In the genomic region with DNA sequence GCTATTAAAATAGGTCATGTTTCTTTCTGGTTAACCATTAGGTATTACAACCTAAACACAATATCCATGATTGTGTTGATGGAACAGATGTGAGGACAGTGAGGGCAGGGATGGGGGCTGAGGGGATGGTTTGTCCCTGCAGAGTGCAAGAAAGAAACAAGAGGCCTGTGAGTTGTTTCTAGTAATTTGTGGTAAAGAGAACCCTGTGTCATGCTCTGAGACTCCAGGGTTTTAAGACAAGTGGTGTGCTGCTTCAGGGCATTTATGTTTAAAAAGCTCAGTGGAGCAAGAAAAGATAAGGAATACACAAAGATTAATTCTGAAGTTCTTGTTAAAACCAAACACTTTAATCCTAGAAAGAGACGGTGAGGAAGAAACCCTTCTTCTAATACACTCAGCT, we compare ENCODE assay signal across 14 cellular contexts.
DNase-seq lines count a peak whose midpoint lies in the region; ATAC-seq, FAIRE-seq and TF ChIP-seq lines count a peak whose summit lies in the region.
"Had no signal": no experiment of that assay in that cellular context is flagged by ENCODE, and none has a peak within 500 bp of the region (broad histone marks: within the 10 kb centered on the region; RNA-seq: fewer than 3 reads in every experiment).

No MANE protein-coding gene starts in this region.

- H3K27me3 ChIP-seq in brain microvascular endothelial cell (replicated peaks) = no peaks in the 10 kb centered on the region
- H3K27me3 ChIP-seq in mesenchymal stem cell (ENCODE audit: control insufficient read depth in 1 of 2, insufficient read depth in 1 of 2, low read length in 2 of 2) = peaks cover 0 to 15% of the 10 kb centered on the region in 2 experiments
- H3K27me3 ChIP-seq: cardiac muscle cell, thyroid gland had no signal

- no peak overlapping the region for H3K4me3 ChIP-seq in brain microvascular endothelial cell (ENCODE audit: low read depth, low read length)
- H3K4me3 ChIP-seq in mesenchymal stem cell (ENCODE audit: insufficient read depth in 1 of 2, low read depth in 1 of 2, low read length in 2 of 2) = no peak overlapping the region
- H3K4me3 ChIP-seq: cardiac muscle cell, lung, thyroid gland had no signal

- H3K27ac Mint-ChIP-seq in activated CD4-positive, alpha-beta T cell treated with anti-CD3 and anti-CD28 coated beads, Interleukin-2, amount 10 ng/mL, durations not matched to agents 7 days and 5 days = no peak overlapping the region
- no peak overlapping the region for H3K27ac Mint-ChIP-seq in stimulated activated memory B cell treated with anti-CD40 and anti-IgM and Interleukin-4, amounts not matched to agents 10 μg/mL and 1 μg/mL and 100 μg/mL, for 72 hours

- TF ChIP-seq CTCF in brain microvascular endothelial cell (IDR thresholded peaks at IDR 0.05; ENCODE audit: low read depth, low read length, missing control alignments) = no peak

- H3K36me3 ChIP-seq in brain microvascular endothelial cell (replicated peaks) = no peaks in the 10 kb centered on the region
- no peaks in the 10 kb centered on the region for H3K36me3 ChIP-seq in mesenchymal stem cell (ENCODE audit: control insufficient read depth in 1 of 2, insufficient read depth in 2 of 2, low read depth in 1 of 2, low read length in 2 of 2)
- H3K36me3 ChIP-seq: cardiac muscle cell, thyroid gland had no signal

- CTCF ChIA-PET in activated CD4-positive, alpha-beta T cell treated with anti-CD3 and anti-CD28 coated beads, Interleukin-2, amount 10 ng/mL, durations not matched to agents 7 days and 5 days (lab: Charles Lee) = no interaction called here

- no peak overlapping the region for H4K91ac ChIP-seq in mesenchymal stem cell (ENCODE audit: low read length)

- H2BK120ac ChIP-seq in mesenchymal stem cell (ENCODE audit: low read depth, low read length) = no peak overlapping the region

- TF ChIP-seq POLR2A in H54 (IDR thresholded peaks at IDR 0.05; ENCODE audit: low read depth, low read length) = no peak

- H2BK5ac ChIP-seq in mesenchymal stem cell (ENCODE audit: low read depth, low read length, poor library complexity, severe bottlenecking) = no peak overlapping the region

- in situ Hi-C loops in brain microvascular endothelial cell (cut with HindIII; ENCODE audit: low pct_ligation_motif_present, low sequenced_read_pairs) = no loop called here

- ATAC-seq in stimulated activated memory B cell treated with anti-CD40 and anti-IgM and Interleukin-4, amounts not matched to agents 10 μg/mL and 1 μg/mL and 100 μg/mL, for 72 hours = no peak

- FAIRE-seq in H54 (lab: Jason Lieb, UNC) = peak; percentile 85

- no peak overlapping the region for H3K23ac ChIP-seq in mesenchymal stem cell (ENCODE audit: low read length in 2 of 2)

- no peak overlapping the region for H2BK12ac ChIP-seq in mesenchymal stem cell (ENCODE audit: low read length in 2 of 2)

- no peak overlapping the region for H3K4ac ChIP-seq in mesenchymal stem cell (ENCODE audit: low read depth in 1 of 2, low read length in 2 of 2)

- POLR2A ChIA-PET in activated CD4-positive, alpha-beta T cell treated with anti-CD3 and anti-CD28 coated beads, Interleukin-2, amount 10 ng/mL, durations not matched to agents 7 days and 5 days (lab: Charles Lee) = no interaction called here

- no peak overlapping the region for H3K14ac ChIP-seq in mesenchymal stem cell (ENCODE audit: low read length in 2 of 2)

- no peak overlapping the region for H2AK5ac ChIP-seq in mesenchymal stem cell (ENCODE audit: low read length, severe bottlenecking)

- H2BK15ac ChIP-seq in mesenchymal stem cell (ENCODE audit: low read depth, poor library complexity, severe bottlenecking) = no peak overlapping the region

- no peaks in the 10 kb centered on the region for H3K9me3 ChIP-seq in mesenchymal stem cell (ENCODE audit: control insufficient read depth, low read length)
- H3K9me3 ChIP-seq: thyroid gland had no signal

- H4K8ac ChIP-seq in mesenchymal stem cell (ENCODE audit: low read length) = no peak overlapping the region

- no peaks in the 10 kb centered on the region for H3K27me3 Mint-ChIP-seq in activated CD4-positive, alpha-beta T cell treated with anti-CD3 and anti-CD28 coated beads, Interleukin-2, amount 10 ng/mL, durations not matched to agents 7 days and 5 days
- H3K27me3 Mint-ChIP-seq in stimulated activated memory B cell treated with anti-CD40 and anti-IgM and Interleukin-4, amounts not matched to agents 10 μg/mL and 1 μg/mL and 100 μg/mL, for 72 hours = no peaks in the 10 kb centered on the region

- H3K36me3 Mint-ChIP-seq in activated CD4-positive, alpha-beta T cell treated with anti-CD3 and anti-CD28 coated beads, Interleukin-2, amount 10 ng/mL, durations not matched to agents 7 days and 5 days (ENCODE audit: low read depth) = no peaks in the 10 kb centered on the region
- no peaks in the 10 kb centered on the region for H3K36me3 Mint-ChIP-seq in stimulated activated memory B cell treated with anti-CD40 and anti-IgM and Interleukin-4, amounts not matched to agents 10 μg/mL and 1 μg/mL and 100 μg/mL, for 72 hours

- H3K9ac ChIP-seq in mesenchymal stem cell (ENCODE audit: low read length) = no peak overlapping the region

- no peaks in the 10 kb centered on the region for H3K4me1 Mint-ChIP-seq in activated CD4-positive, alpha-beta T cell treated with anti-CD3 and anti-CD28 coated beads, Interleukin-2, amount 10 ng/mL, durations not matched to agents 7 days and 5 days
- no peaks in the 10 kb centered on the region for H3K4me1 Mint-ChIP-seq in stimulated activated memory B cell treated with anti-CD40 and anti-IgM and Interleukin-4, amounts not matched to agents 10 μg/mL and 1 μg/mL and 100 μg/mL, for 72 hours

- DNase-seq in A172 (ENCODE audit: low spot score) (peak; percentile 18), H54 (ENCODE audit: insufficient read length, low spot score) (no peak), brain microvascular endothelial cell (peak; percentile 10), mesenchymal stem cell (peak; percentile 80), SIG-M5 (lab: John Stamatoyannopoulos, UW) (no peak), HPDE6-E6E7 (ENCODE audit: extremely low spot score) (no peak)
- no peak for DNase-seq in activated CD4-positive, alpha-beta T cell treated with anti-CD3 and anti-CD28 coated beads, Interleukin-2, amount 10 ng/mL, durations not matched to agents 7 days and 5 days
- DNase-seq: activated naive CD4-positive, alpha-beta T cell; NCI-H187; SHP77 treated with DMSO at 0.1 percent for 48 hours; thyroid gland had no signal

- no peaks in the 10 kb centered on the region for H3K79me1 ChIP-seq in mesenchymal stem cell (replicated peaks; ENCODE audit: low read length, poor library complexity, severe bottlenecking)

- no peak overlapping the region for H3K4me3 Mint-ChIP-seq in activated CD4-positive, alpha-beta T cell treated with anti-CD3 and anti-CD28 coated beads, Interleukin-2, amount 10 ng/mL, durations not matched to agents 7 days and 5 days
- no peak overlapping the region for H3K4me3 Mint-ChIP-seq in stimulated activated memory B cell treated with anti-CD40 and anti-IgM and Interleukin-4, amounts not matched to agents 10 μg/mL and 1 μg/mL and 100 μg/mL, for 72 hours

- H3K18ac ChIP-seq in mesenchymal stem cell (ENCODE audit: low read depth in 1 of 2, low read length in 2 of 2) = peak overlapping the region in 1 of 2 experiments; percentile 70

- no peak overlapping the region for H2AFZ ChIP-seq in mesenchymal stem cell (ENCODE audit: low read depth, low read length)

- H3K4me1 ChIP-seq in mesenchymal stem cell (ENCODE audit: control insufficient read depth, insufficient read depth, low read depth, low read length) = peaks cover 3% of the 10 kb centered on the region
- H3K4me1 ChIP-seq: thyroid gland had no signal

- H3K27ac ChIP-seq in brain microvascular endothelial cell (peak overlapping the region; percentile 82), mesenchymal stem cell (ENCODE audit: low read length, poor library complexity, severe bottlenecking) (peak overlapping the region; percentile 86)
- H3K27ac ChIP-seq: cardiac muscle cell, thyroid gland had no signal

- no CpG with 5 or more reads among the region's 1 CpG for WGBS in mesenchymal stem cell

- no peaks in the 10 kb centered on the region for H3K9me3 Mint-ChIP-seq in activated CD4-positive, alpha-beta T cell treated with anti-CD3 and anti-CD28 coated beads, Interleukin-2, amount 10 ng/mL, durations not matched to agents 7 days and 5 days
- H3K9me3 Mint-ChIP-seq in stimulated activated memory B cell treated with anti-CD40 and anti-IgM and Interleukin-4, amounts not matched to agents 10 μg/mL and 1 μg/mL and 100 μg/mL, for 72 hours = no peaks in the 10 kb centered on the region

- no peak overlapping the region for H3K4me2 ChIP-seq in mesenchymal stem cell (ENCODE audit: low read length, poor library complexity, severe bottlenecking)

Comparison
In these comparisons a context has a peak if more than half of its experiments do, and no peak if none do; other contexts are left out.
1. DNase-seq: peak in A172 (single experiment), brain microvascular endothelial cell (single experiment) and mesenchymal stem cell (single experiment); none in H54 (single experiment), SIG-M5 (single experiment), activated CD4-positive, alpha-beta T cell treated with anti-CD3 and anti-CD28 coated beads, Interleukin-2, amount 10 ng/mL, durations not matched to agents 7 days and 5 days (single experiment) and HPDE6-E6E7 (single experiment).